Comparison of ENCODE assay signal across 29 cellular contexts in genomic region chr16:65375651-65376050, GRCh38.
DNase-seq lines count a peak whose midpoint lies in the region; ATAC-seq, FAIRE-seq and TF ChIP-seq lines count a peak whose summit lies in the region.
"Had no signal": no experiment of that assay in that cellular context is flagged by ENCODE, and none has a peak within 500 bp of the region (broad histone marks: within the 10 kb centered on the region; RNA-seq: fewer than 3 reads in every experiment).

No MANE protein-coding gene starts in this region.

- H4K20me1 ChIP-seq in PC-3 (ENCODE audit: low read length) = no peaks in the 10 kb centered on the region

- intact Hi-C loops in PC-3 (cut with micrococcal nuclease) = loop anchor here (2.0 to 10.0 kb wide), 5 partner anchors 37 to 649 kb away; no protein-coding TSS in a partner anchor
- intact Hi-C loops in left lung (cut with DNase I) = no loop called here

- H3K36me3 ChIP-seq in PC-3 (ENCODE audit: low read depth, low read length) = no peaks in the 10 kb centered on the region
- no peaks in the 10 kb centered on the region for H3K36me3 ChIP-seq in bronchial epithelial cell (ENCODE audit: control insufficient read depth, insufficient read depth, low read length)
- H3K36me3 ChIP-seq in left lung = no peaks in the 10 kb centered on the region
- H3K36me3 ChIP-seq: esophagus squamous epithelium, uterus had no signal

- H3K4me1 ChIP-seq in PC-3 (ENCODE audit: insufficient read depth, low read length) = peaks cover 51% of the 10 kb centered on the region
- peaks cover 0 to 5% of the 10 kb centered on the region in 2 donors for H3K4me1 ChIP-seq in left lung
- H3K4me1 ChIP-seq: esophagus squamous epithelium, testis, uterus had no signal

- H3K9ac ChIP-seq in PC-3 (ENCODE audit: low read length) = peak overlapping the region; percentile 62

- H3K4me3 ChIP-seq in PC-3 (ENCODE audit: low read length) = peak overlapping the region; percentile 21; the same call in 1 of the 2 replicates
- no peak overlapping the region for H3K4me3 ChIP-seq in bronchial epithelial cell (ENCODE audit: low read depth, low read length)
- H3K4me3 ChIP-seq in left lung = no peak overlapping the region
- H3K4me3 ChIP-seq: coronary artery, esophagus squamous epithelium, GM12878, testis, uterus had no signal

- H3K27ac ChIP-seq in PC-3 (ENCODE audit: low read length) (peak overlapping the region; percentile 91), left lung (no peak overlapping the region)
- H3K27ac ChIP-seq: C4-2B, coronary artery, esophagus squamous epithelium, testis, uterus had no signal

- no peaks in the 10 kb centered on the region for H3K79me2 ChIP-seq in PC-3 (ENCODE audit: low read length)

- H3F3A ChIP-seq in PC-3 (ENCODE audit: low read length, unreplicated experiment) = no peaks in the 10 kb centered on the region

- H3K9me3 ChIP-seq in PC-3 (ENCODE audit: low read length) (no peaks in the 10 kb centered on the region), left lung (no peaks in the 10 kb centered on the region)
- H3K9me3 ChIP-seq: esophagus squamous epithelium, testis, uterus had no signal

- H2AFZ ChIP-seq in PC-3 (ENCODE audit: low read length) = 0 out of 2 replicates have a peak overlapping the region, but pooled peaks have one; percentile 16

- no TSS peak for BruUV-seq in PC-3 (replicated peaks; lab: Mats Ljungman, UMichigan)

- H3K27me3 ChIP-seq in PC-3 (ENCODE audit: low read length) (no peaks in the 10 kb centered on the region), bronchial epithelial cell (ENCODE audit: control insufficient read depth, insufficient read depth, low read length) (no peaks in the 10 kb centered on the region), left lung (no peaks in the 10 kb centered on the region)
- H3K27me3 ChIP-seq: esophagus squamous epithelium, testis, uterus had no signal

- peak overlapping the region; percentile 67 for H3K4me2 ChIP-seq in PC-3 (ENCODE audit: low read length)

- H3K9me2 ChIP-seq in PC-3 (replicated peaks; ENCODE audit: low read length) = no peaks in the 10 kb centered on the region

- TF ChIP-seq CTCF in PC-3 (conservative IDR thresholded peaks at IDR 0.05; ENCODE audit: low read depth, low read length) = no peak
- no peak for TF ChIP-seq CTCF in bronchial epithelial cell (IDR thresholded peaks at IDR 0.05; ENCODE audit: insufficient read depth, low read length, severe bottlenecking)
- no peak for TF ChIP-seq CTCF in left lung (IDR thresholded peaks at IDR 0.05)

- ATAC-seq in PC-3 (peak; percentile 91), left lung (peak; percentile 75), HG03457 (IDR thresholded peaks at IDR 0.05; ENCODE audit: unreplicated experiment) (no peak), GM21423 (IDR thresholded peaks at IDR 0.05; ENCODE audit: unreplicated experiment) (no peak)
- ATAC-seq: activated CD8-positive, alpha-beta memory T cell treated with anti-CD3 and anti-CD28 coated beads, Interleukin-2, amount 10 ng/mL, durations not matched to agents 7 days and 5 days; effector memory CD8-positive, alpha-beta T cell; GM12878; natural killer cell had no signal

- POLR2A ChIA-PET in PC-3 (lab: Charles Lee; ENCODE audit: unreplicated experiment) (no interaction called here), HEK293T (lab: Yijun Ruan, JAX) (no interaction called here)

- CTCF ChIA-PET in PC-3 (lab: Charles Lee) (no interaction called here), HEK293T (lab: Yijun Ruan, JAX) (no interaction called here)

- DNase-seq in HCEC 1CT = peak; percentile 59
- DNase-seq in PC-3 = peak; percentile 83
- DNase-seq in bronchial epithelial cell (ENCODE audit: low read depth) = peak; percentile 92
- no peak for DNase-seq in left lung
- no peak for DNase-seq in stimulated activated CD4-positive, alpha-beta T cell treated with anti-CD3 and anti-CD28 coated beads, Interleukin-15, amount 100 ng/mL, for 24 hours
- DNase-seq in HEK293T (ENCODE audit: extremely low spot score) = no peak
- DNase-seq: activated B cell treated with CpG ODN at 0.5 μM for 24 hours; activated CD4-positive, alpha-beta T cell treated with anti-CD3 and anti-CD28 coated beads, Interleukin-2, amount 50 U/mL, for 1 hour; activated CD8-positive, alpha-beta memory T cell treated with anti-CD3 and anti-CD28 coated beads, Interleukin-2, amount 10 ng/mL, durations not matched to agents 7 days and 5 days; activated T-cell treated with anti-CD3 and anti-CD28 coated beads, Interleukin-2, amount 50 U/mL, for 48 hours; DND-41; effector memory CD8-positive, alpha-beta T cell; esophagus squamous epithelium; hypothalamus; immature natural killer cell; natural killer cell; NCI-H2029; NCI-H345; NCI-H82; SHP77; stimulated activated naive CD4-positive, alpha-beta T cell treated with Interleukin-2 at 50 U/mL for 16 hours; T1000; testis; uterus had no signal

- FAIRE-seq in bronchial epithelial cell (lab: Jason Lieb, UNC) = peak; percentile 47
- FAIRE-seq: GM12878 had no signal

TF ChIP-seq in HEK293T, 16 proteins besides CTCF, POLR2A, EP300 and RAD21:
- TF ChIP-seq HDGF (IDR thresholded peaks at IDR 0.05; ENCODE audit: borderline replicate concordance) (no peak), SUZ12 (IDR thresholded peaks at IDR 0.05) (no peak)

Comparison
In these comparisons a context has a peak if more than half of its experiments do, and no peak if none do; other contexts are left out.
1. DNase-seq: peak in HCEC 1CT (single experiment), PC-3 (single experiment) and bronchial epithelial cell (single experiment); none in left lung (0 of 2), stimulated activated CD4-positive, alpha-beta T cell treated with anti-CD3 and anti-CD28 coated beads, Interleukin-15, amount 100 ng/mL, for 24 hours (single experiment) and HEK293T (single experiment).
2. ATAC-seq: peak in PC-3 (single experiment) and left lung (single experiment); none in HG03457 (single experiment) and GM21423 (single experiment).